8 cellular contexts compared by ENCODE assay signal in genomic region chr7:27160147-27160545, GRCh38. TPM values are rescaled to one million over a fixed set of nuclear protein-coding genes. Genes with fewer than 3 reads are reported as not detected.
DNase-seq lines count a peak whose midpoint lies in the region; ATAC-seq and TF ChIP-seq lines count a peak whose summit lies in the region.

No MANE protein-coding gene starts in this region.

- peaks cover 19% of the 10 kb centered on the region for H3F3A ChIP-seq in SU-DHL-6 (ENCODE audit: insufficient read depth)

- peak; percentile 15 for ATAC-seq in GM18907 (IDR thresholded peaks at IDR 0.05; ENCODE audit: unreplicated experiment)
- ATAC-seq in heart left ventricle = peak in 2 of 4 donors; percentile 11
- ATAC-seq in esophagus mucosa = no peak
- no peak for ATAC-seq in HG02981 (IDR thresholded peaks at IDR 0.05; ENCODE audit: unreplicated experiment)

- H4K20me1 ChIP-seq in SU-DHL-6 (ENCODE audit: low read depth, low read length) = no peaks in the 10 kb centered on the region

- 0 out of 2 replicates have a peak, but pooled peaks cover 4% of the 10 kb centered on the region for H3K79me2 ChIP-seq in SU-DHL-6 (ENCODE audit: insufficient read depth, low read length)

- no peaks in the 10 kb centered on the region for H3K9me2 ChIP-seq in SU-DHL-6 (replicated peaks; ENCODE audit: insufficient read depth, low read length)

- peak overlapping the region; percentile 75 for H3K4me2 ChIP-seq in SU-DHL-6 (ENCODE audit: low read depth, low read length, poor library complexity, severe bottlenecking)

- H3K4me3 ChIP-seq in SU-DHL-6 (ENCODE audit: insufficient read depth, low read length, poor library complexity, severe bottlenecking) = peak overlapping the region; percentile 56
- peak overlapping the region; percentile 40 to 67 (median 56) for H3K4me3 ChIP-seq in heart left ventricle
- H3K4me3 ChIP-seq in sigmoid colon = peak overlapping the region in 3 of 4 donors; percentile 80 to 85 (median 83)

- peak overlapping the region; percentile 68 for H3K9ac ChIP-seq in SU-DHL-6 (ENCODE audit: low read length)

- TF ChIP-seq POLR2A in heart left ventricle (IDR thresholded peaks at IDR 0.05) (no peak), sigmoid colon (IDR thresholded peaks at IDR 0.05) (no peak)

- TF ChIP-seq CTCF in SU-DHL-6 (IDR thresholded peaks at IDR 0.05; ENCODE audit: insufficient read depth, low read length, poor library complexity, severe bottlenecking) = no peak
- TF ChIP-seq CTCF in heart left ventricle (IDR thresholded peaks at IDR 0.05) = no peak
- TF ChIP-seq CTCF in sigmoid colon (IDR thresholded peaks at IDR 0.05) = no peak

- no peak for TF ChIP-seq EP300 in sigmoid colon (IDR thresholded peaks at IDR 0.05)

- 17 to 37% (median 28%) methylated on average over 17 to 23 of the region's 23 CpGs for WGBS in heart left ventricle, 4 donors
- 6 to 23% methylated on average over 23 of the region's 23 CpGs for WGBS in sigmoid colon, 2 donors

- intact Hi-C loops in heart left ventricle (cut with DNase I) = loop anchor here (2.0 to 10.0 kb wide), 13 partner anchors 308 to 1305 kb away; no protein-coding TSS in a partner anchor
- intact Hi-C loops in sigmoid colon (cut with DNase I) = loop anchor here (2.0 kb wide), 2 partner anchors 473 to 959 kb away; partner anchors contain the start of genes CBX3 and HNRNPA2B1

- DNase-seq in heart left ventricle (peak in 2 of 5 donors; percentile 24 to 51), sigmoid colon (peak; percentile 69), NCI-H2171 (lab: John Stamatoyannopoulos, UW) (no peak), DMS79 treated with DMSO at 0.1 percent for 48 hours (lab: John Stamatoyannopoulos, UW) (no peak)

- H3K27ac ChIP-seq in SU-DHL-6 (ENCODE audit: low read depth, low read length) = no peak overlapping the region
- H3K27ac ChIP-seq in heart left ventricle = no peak overlapping the region
- peak overlapping the region in 3 of 4 donors; percentile 97 to 98 (median 98) for H3K27ac ChIP-seq in sigmoid colon

- no peaks in the 10 kb centered on the region for H3K36me3 ChIP-seq in SU-DHL-6 (ENCODE audit: low read length)
- no peaks in the 10 kb centered on the region for H3K36me3 ChIP-seq in heart left ventricle
- H3K36me3 ChIP-seq in sigmoid colon = no peaks in the 10 kb centered on the region

- H2AFZ ChIP-seq in SU-DHL-6 (ENCODE audit: low read depth, low read length, severe bottlenecking) = peak overlapping the region; percentile 100

- H3K27me3 ChIP-seq in SU-DHL-6 (ENCODE audit: low read length) = no peaks in the 10 kb centered on the region
- peaks cover 79 to 100% (median 98%) of the 10 kb centered on the region in 9 donors for H3K27me3 ChIP-seq in heart left ventricle
- no peaks in the 10 kb centered on the region for H3K27me3 ChIP-seq in sigmoid colon

- H3K9me3 ChIP-seq in SU-DHL-6 (ENCODE audit: insufficient read depth, low read length) (no peaks in the 10 kb centered on the region), heart left ventricle (no peaks in the 10 kb centered on the region), sigmoid colon (no peaks in the 10 kb centered on the region)

- H3K4me1 ChIP-seq in heart left ventricle (peaks cover 1 to 61% (median 21%) of the 10 kb centered on the region in 12 donors), sigmoid colon (peaks cover 0 to 50% (median 44%) of the 10 kb centered on the region in 4 donors)

RNA-seq across cellular contexts. Expression of gene HOXA7, which starts 3.7 kb away (rescaled TPM):
- under 1 TPM in 1 of 9 donors, not detected in 8; 0.29 TPM for total RNA-seq in heart left ventricle
- not detected for polyA plus RNA-seq in heart left ventricle
- total RNA-seq in sigmoid colon = 1 to 10 TPM; 4.7 to 9.1 (median 7.3) TPM
- 10 to 100 TPM; 18.0 to 23.9 (median 18.0) TPM for polyA plus RNA-seq in sigmoid colon
- 5.2 TPM for total RNA-seq in esophagus mucosa

RNA-seq across cellular contexts. Expression of gene HOXA9, which starts 5.2 kb away (rescaled TPM):
- under 1 TPM in 1 of 9 donors, not detected in 8; 0.29 TPM for total RNA-seq in heart left ventricle
- not detected for polyA plus RNA-seq in heart left ventricle
- total RNA-seq in sigmoid colon = 10 to 100 TPM; 13.0 to 35.7 (median 18.2) TPM
- 10 to 100 TPM; 21.4 to 22.4 (median 21.6) TPM for polyA plus RNA-seq in sigmoid colon
- 1.7 TPM for total RNA-seq in esophagus mucosa

RNA-seq across cellular contexts. Expression of gene HOXA3, which starts 7.8 kb away (rescaled TPM):
- total RNA-seq in heart left ventricle (1 to 10 TPM in 3 of 9 donors, under 1 TPM in 4, not detected in 2; 0.19 to 3.1 (median 0.67) TPM), sigmoid colon (10 to 100 TPM in 2 of 4 donors, 1 to 10 TPM in 2; 4.9 to 20.8 (median 12.0) TPM), esophagus mucosa (5.4 TPM)
- polyA plus RNA-seq in heart left ventricle (under 1 TPM; 0.07 to 0.11 TPM), sigmoid colon (10 to 100 TPM in 2 of 3 donors, 1 to 10 TPM in 1; 3.9 to 15.6 (median 10.3) TPM)

RNA-seq across cellular contexts. Expression of gene HOXA6, which starts 12.6 kb away (rescaled TPM):
- total RNA-seq in heart left ventricle (not detected), sigmoid colon (1 to 10 TPM; 4.2 to 10.0 (median 4.5) TPM), esophagus mucosa (1.7 TPM)
- polyA plus RNA-seq in heart left ventricle (not detected), sigmoid colon (1 to 10 TPM in 2 of 3 donors, not detected in 1; 1.6 to 8.1 TPM)

RNA-seq across cellular contexts. Expression of gene HOXA10, which starts 14.0 kb away (rescaled TPM):
- total RNA-seq in heart left ventricle (under 1 TPM in 2 of 9 donors, not detected in 7; 0.18 to 0.36 TPM), sigmoid colon (10 to 100 TPM; 55.1 to 64.0 (median 59.5) TPM), esophagus mucosa (1.1 TPM)
- polyA plus RNA-seq in heart left ventricle (under 1 TPM in 1 of 2 donors, not detected in 1; 0.06 TPM), sigmoid colon (10 to 100 TPM; 22.2 to 25.0 (median 22.8) TPM)

Comparison
In these comparisons a context has a peak if more than half of its experiments do, and no peak if none do; other contexts are left out.
1. H3K27ac ChIP-seq: peak in sigmoid colon (3 of 4); none in SU-DHL-6 (single experiment) and heart left ventricle (0 of 12).
2. Peak in every context shown above with its lines, with median percentiles within 50 percentile points of each other: H3K4me3 ChIP-seq.